ENCODE assay signal across 21 cellular contexts in the genomic region with DNA sequence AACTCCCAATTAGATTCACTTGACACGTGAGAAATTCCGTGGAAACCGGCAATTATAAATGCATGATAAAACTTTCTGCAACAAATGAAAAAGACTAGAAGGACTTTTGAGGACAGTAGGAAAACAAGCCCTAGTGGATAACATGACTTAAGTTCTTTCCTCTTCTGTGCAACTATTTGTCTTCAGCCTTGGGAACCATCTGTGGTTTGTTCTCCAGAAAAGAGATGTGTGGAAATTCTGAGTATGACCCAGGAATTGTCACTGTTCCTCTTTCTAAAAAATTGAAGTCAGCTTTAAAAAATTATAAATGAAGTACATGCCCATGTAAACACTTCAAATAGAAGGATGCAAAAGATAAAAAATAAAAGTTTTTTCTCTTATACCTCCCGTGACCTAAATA.
DNase-seq lines count a peak whose midpoint lies in the region; ATAC-seq and TF ChIP-seq lines count a peak whose summit lies in the region.
"Had no signal": no experiment of that assay in that cellular context is flagged by ENCODE, and none has a peak within 500 bp of the region (broad histone marks: within the 10 kb centered on the region; RNA-seq: fewer than 3 reads in every experiment).

No MANE protein-coding gene starts in this region.

- H3K4me1 Mint-ChIP-seq in CD4-positive, alpha-beta T cell (ENCODE audit: low read depth) = no peaks in the 10 kb centered on the region
- no peaks in the 10 kb centered on the region for H3K4me1 Mint-ChIP-seq in T-helper 2 cell treated with Interferon-gamma antibody and Interleukin-4, amounts not matched to agents 5 μg/mL and 100 μg/mL, for 36 hours (ENCODE audit: low read depth)
- H3K4me1 Mint-ChIP-seq: B cell had no signal

- H3K4me3 Mint-ChIP-seq in CD4-positive, alpha-beta T cell = no peak overlapping the region
- no peak overlapping the region for H3K4me3 Mint-ChIP-seq in T-helper 2 cell treated with Interferon-gamma antibody and Interleukin-4, amounts not matched to agents 5 μg/mL and 100 μg/mL, for 36 hours
- H3K4me3 Mint-ChIP-seq: B cell; CD8-positive, alpha-beta T cell; HFFc6 had no signal

- H3K36me3 Mint-ChIP-seq in CD4-positive, alpha-beta T cell (ENCODE audit: low read depth) = no peaks in the 10 kb centered on the region
- H3K36me3 Mint-ChIP-seq in T-helper 2 cell treated with Interferon-gamma antibody and Interleukin-4, amounts not matched to agents 5 μg/mL and 100 μg/mL, for 36 hours (ENCODE audit: low read depth) = no peaks in the 10 kb centered on the region
- H3K36me3 Mint-ChIP-seq: CD8-positive, alpha-beta T cell had no signal

- H3K9me3 ChIP-seq in BLaER1 (no peaks in the 10 kb centered on the region), left lung (no peaks in the 10 kb centered on the region)
- no peaks in the 10 kb centered on the region for H3K9me3 ChIP-seq in CD4-positive, alpha-beta T cell (ENCODE audit: control insufficient read depth, low read length)

- CTCF ChIA-PET in CD4-positive, alpha-beta T cell (lab: Charles Lee) = no interaction called here

- H3K27ac Mint-ChIP-seq in CD4-positive, alpha-beta T cell = no peak overlapping the region
- H3K27ac Mint-ChIP-seq in T-helper 2 cell treated with Interferon-gamma antibody and Interleukin-4, amounts not matched to agents 5 μg/mL and 100 μg/mL, for 36 hours = no peak overlapping the region
- H3K27ac Mint-ChIP-seq: B cell; CD8-positive, alpha-beta T cell; HFFc6 had no signal

- H3K4me2 ChIP-seq in BLaER1 = peak overlapping the region; percentile 53

- no peaks in the 10 kb centered on the region for H3K9me3 Mint-ChIP-seq in CD4-positive, alpha-beta T cell
- H3K9me3 Mint-ChIP-seq in T-helper 2 cell treated with Interferon-gamma antibody and Interleukin-4, amounts not matched to agents 5 μg/mL and 100 μg/mL, for 36 hours = no peaks in the 10 kb centered on the region
- H3K9me3 Mint-ChIP-seq: CD8-positive, alpha-beta T cell; HFFc6 had no signal

- POLR2A ChIA-PET in CD4-positive, alpha-beta T cell (lab: Charles Lee) = no interaction called here

- ATAC-seq in left lung = peak; percentile 41
- no peak for ATAC-seq in CD4-positive, alpha-beta T cell (ENCODE audit: poor library complexity)
- ATAC-seq: CD8-positive, alpha-beta T cell; HCT116; K562 had no signal

- DNase-seq in CD1c-positive myeloid dendritic cell (ENCODE audit: extremely low spot score) (peak; percentile 50), MV-4-11 (lab: John Stamatoyannopoulos, UW) (peak; percentile 50), left lung (no peak), EL (no peak), SHP77 treated with DMSO at 0.1 percent for 48 hours (lab: John Stamatoyannopoulos, UW) (no peak)
- no peak for DNase-seq in CD4-positive, alpha-beta T cell
- no peak for DNase-seq in T-helper 2 cell treated with Interferon-gamma antibody and Interleukin-4, amounts not matched to agents 5 μg/mL and 100 μg/mL, for 36 hours (ENCODE audit: low spot score)
- DNase-seq: Calu3; CD8-positive, alpha-beta T cell; DMS 273 treated with DMSO at 0.1 percent for 48 hours; DMS53; DND-41; GOT3; H7; HFFc6; IMR-90 had no signal

- intact Hi-C loops in left lung (cut with DNase I) = no loop called here
- intact Hi-C loops in CD4-positive, alpha-beta T cell (cut with DNase I, micrococcal nuclease) = no loop called here

- H3K27ac ChIP-seq in BLaER1 (no peak overlapping the region), left lung (no peak overlapping the region)
- no peak overlapping the region for H3K27ac ChIP-seq in CD4-positive, alpha-beta T cell (ENCODE audit: low read depth, low read length)
- H3K27ac ChIP-seq: C4-2B had no signal

- H3K9ac ChIP-seq in BLaER1 = no peak overlapping the region

- H3K4me1 ChIP-seq in BLaER1 = peaks cover 33% of the 10 kb centered on the region
- H3K4me1 ChIP-seq in left lung = peaks cover 0 to 6% of the 10 kb centered on the region in 2 donors

- H3K27me3 ChIP-seq in BLaER1 (no peaks in the 10 kb centered on the region), left lung (no peaks in the 10 kb centered on the region)
- no peaks in the 10 kb centered on the region for H3K27me3 ChIP-seq in CD4-positive, alpha-beta T cell (ENCODE audit: control insufficient read depth, insufficient read depth, low read length)

- H3K27me3 Mint-ChIP-seq in CD4-positive, alpha-beta T cell = no peaks in the 10 kb centered on the region
- no peaks in the 10 kb centered on the region for H3K27me3 Mint-ChIP-seq in T-helper 2 cell treated with Interferon-gamma antibody and Interleukin-4, amounts not matched to agents 5 μg/mL and 100 μg/mL, for 36 hours (ENCODE audit: low read depth)
- H3K27me3 Mint-ChIP-seq: B cell had no signal

- no peak overlapping the region for H3K4me3 ChIP-seq in BLaER1
- no peak overlapping the region for H3K4me3 ChIP-seq in left lung
- H3K4me3 ChIP-seq: K562 had no signal

- H4K20me1 ChIP-seq in BLaER1 = no peaks in the 10 kb centered on the region

- TF ChIP-seq CTCF in left lung (IDR thresholded peaks at IDR 0.05) = no peak
- no peak for TF ChIP-seq CTCF in CD4-positive, alpha-beta T cell (IDR thresholded peaks at IDR 0.05)

- H3K36me3 ChIP-seq in BLaER1 (no peaks in the 10 kb centered on the region), left lung (no peaks in the 10 kb centered on the region)

Comparison
In these comparisons a context has a peak if more than half of its experiments do, and no peak if none do; other contexts are left out.
1. DNase-seq: peak in CD1c-positive myeloid dendritic cell (single experiment) and MV-4-11 (single experiment); none in left lung (0 of 2), CD4-positive, alpha-beta T cell (0 of 10), EL (single experiment), SHP77 treated with DMSO at 0.1 percent for 48 hours (single experiment) and T-helper 2 cell treated with Interferon-gamma antibody and Interleukin-4, amounts not matched to agents 5 μg/mL and 100 μg/mL, for 36 hours (single experiment).